1 cellular context compared by ENCODE assay signal in the genomic region with DNA sequence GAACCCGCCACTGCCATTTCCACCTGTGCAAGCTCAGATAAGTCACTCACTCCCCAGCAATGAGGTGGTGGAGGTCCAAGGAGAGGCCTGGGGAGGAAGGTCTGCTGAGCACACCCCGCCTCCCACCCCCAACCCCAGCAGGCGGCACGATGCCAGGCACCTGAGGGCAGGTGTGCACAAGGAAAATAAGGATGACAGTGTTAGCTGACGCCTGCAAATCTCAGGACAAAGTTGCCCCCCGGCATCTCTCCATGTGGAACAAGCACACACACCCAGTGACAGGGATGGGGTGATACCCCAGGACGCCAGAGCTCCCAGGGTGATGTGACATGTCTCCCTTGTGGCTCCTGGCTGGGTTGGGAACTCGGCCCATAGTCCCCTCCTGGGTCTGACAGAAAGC.
TF ChIP-seq lines count a peak whose summit lies in the region.

No MANE protein-coding gene starts in this region.

TF ChIP-seq in HEK293T, 16 proteins besides CTCF, POLR2A, EP300 and RAD21 (continued from another document):
- TF ChIP-seq ARNT (IDR thresholded peaks at IDR 0.05): no peak
TF ChIP-seq in HEK293T: peak in this region for 0.
